ENCODE assay signal across 13 cellular contexts in the genomic region with DNA sequence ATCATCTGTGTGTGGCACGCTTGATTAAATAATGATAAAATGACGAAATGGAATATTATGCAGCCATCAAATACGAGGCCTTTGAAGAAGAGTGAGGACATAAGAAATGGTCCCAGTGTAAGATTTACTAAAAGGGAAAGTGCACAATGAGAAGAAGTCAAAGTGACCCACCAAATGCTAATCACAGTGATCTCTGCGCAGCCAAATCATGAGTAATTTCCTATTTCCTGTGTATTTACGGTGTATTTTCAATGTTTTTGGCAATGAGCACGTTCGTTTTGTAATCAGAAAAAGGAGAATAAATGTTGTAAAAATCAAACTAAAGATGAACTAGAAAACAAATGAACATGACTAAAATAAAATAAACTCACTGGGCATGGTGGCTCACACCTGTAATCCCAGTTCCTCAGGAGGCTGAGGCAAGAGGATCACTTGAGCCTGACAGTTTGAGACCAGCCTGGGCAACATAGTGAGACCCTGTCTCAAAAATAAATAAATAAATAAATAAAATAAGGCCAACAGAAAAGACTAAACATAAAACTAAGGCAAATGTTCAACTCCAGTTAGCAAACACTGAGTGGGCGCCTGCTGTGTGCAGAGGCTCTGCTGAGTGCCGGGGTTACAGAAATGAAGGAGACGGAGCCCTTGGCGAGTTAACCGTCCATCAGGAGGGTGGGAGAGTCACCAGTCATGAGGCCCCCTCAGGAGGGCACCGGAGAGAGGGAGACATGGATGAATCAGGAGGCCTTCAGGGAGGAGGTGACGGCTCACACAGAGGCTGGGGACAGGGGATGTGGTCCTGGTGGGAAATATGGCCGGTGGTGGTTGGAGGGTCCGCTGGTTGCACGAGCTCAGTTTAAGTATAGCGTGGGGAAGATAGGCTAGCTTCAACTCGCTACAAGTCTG. TPM values are rescaled to one million over a fixed set of nuclear protein-coding genes. Genes with fewer than 3 reads are reported as not detected.
DNase-seq lines count a peak whose midpoint lies in the region; ATAC-seq and TF ChIP-seq lines count a peak whose summit lies in the region.
"Had no signal": no experiment of that assay in that cellular context is flagged by ENCODE, and none has a peak within 500 bp of the region (broad histone marks: within the 10 kb centered on the region; RNA-seq: fewer than 3 reads in every experiment).

No MANE protein-coding gene starts in this region.

- intact Hi-C loops in Panc1 (cut with micrococcal nuclease; ENCODE audit: unreplicated experiment) = no loop called here
- intact Hi-C loops in esophagus squamous epithelium (cut with DNase I) = no loop called here
- intact Hi-C loops in body of pancreas (cut with DNase I) = no loop called here
- intact Hi-C loops in activated CD4-positive, alpha-beta T cell treated with anti-CD3 and anti-CD28 coated beads for 36 hours (cut with DNase I, micrococcal nuclease) = loop anchor here in 1 of 2 experiments (5.0 kb wide), 1 partner anchor 49 kb away; no protein-coding TSS in a partner anchor

- H3K27me3 ChIP-seq in Panc1 (ENCODE audit: control insufficient read depth, insufficient read depth, low read length) (no peaks in the 10 kb centered on the region), esophagus squamous epithelium (no peaks in the 10 kb centered on the region), body of pancreas (no peaks in the 10 kb centered on the region)
- H3K27me3 ChIP-seq: colonic mucosa had no signal

- no peaks in the 10 kb centered on the region; the same call in 1 of the 2 replicates for H3K9me3 ChIP-seq in Panc1 (ENCODE audit: control insufficient read depth, insufficient read depth, low read depth, low read length)
- H3K9me3 ChIP-seq in esophagus squamous epithelium = peaks cover 0 to 5% (median 0%) of the 10 kb centered on the region in 3 donors
- no peaks in the 10 kb centered on the region for H3K9me3 ChIP-seq in body of pancreas
- H3K9me3 ChIP-seq: colonic mucosa had no signal

- H3K36me3 ChIP-seq in Panc1 (ENCODE audit: control insufficient read depth, insufficient read depth, low read length) (no peaks in the 10 kb centered on the region), esophagus squamous epithelium (no peaks in the 10 kb centered on the region), body of pancreas (replicated peaks in 1 of 2; ENCODE audit: insufficient read depth in 1 of 2, low read depth in 2 of 2) (no peaks in the 10 kb centered on the region)
- H3K36me3 ChIP-seq: colonic mucosa had no signal

- 77 to 81% methylated on average over 19 of the region's 19 CpGs for WGBS in esophagus squamous epithelium, 2 donors
- 90 to 92% methylated on average over 19 of the region's 19 CpGs for WGBS in body of pancreas, 2 donors

- H3K4me1 Mint-ChIP-seq in nephron progenitor cell = peaks cover 70% of the 10 kb centered on the region
- peaks cover 28% of the 10 kb centered on the region for H3K4me1 Mint-ChIP-seq in activated CD4-positive, alpha-beta T cell treated with anti-CD3 and anti-CD28 coated beads for 36 hours

- DNase-seq in AG10803 (ENCODE audit: low read depth) = peak; percentile 45
- no peak for DNase-seq in Panc1 (ENCODE audit: low read depth, low spot score)
- DNase-seq in esophagus squamous epithelium (lab: John Stamatoyannopoulos, UW) = no peak
- no peak for DNase-seq in nephron progenitor cell
- DNase-seq in body of pancreas = no peak
- no peak for DNase-seq in activated naive CD4-positive, alpha-beta T cell treated with Interleukin-2 at 50 U/mL for 16 hours
- no peak for DNase-seq in activated CD4-positive, alpha-beta T cell treated with anti-CD3 and anti-CD28 coated beads for 36 hours
- DNase-seq: colonic mucosa; COR-L47; NCI-H1417 treated with DMSO at 0.1 percent for 48 hours; SHP77; stimulated activated CD4-positive, alpha-beta T cell treated with anti-CD3 and anti-CD28 coated beads, Interleukin-12 subunit alpha, Interleukin-12 subunit beta, amount 100 ng/mL, for 4 hours had no signal

- peaks cover 4% of the 10 kb centered on the region for H3K36me3 Mint-ChIP-seq in nephron progenitor cell (ENCODE audit: low read depth)
- H3K36me3 Mint-ChIP-seq in activated CD4-positive, alpha-beta T cell treated with anti-CD3 and anti-CD28 coated beads for 36 hours (ENCODE audit: low read depth) = no peaks in the 10 kb centered on the region

- peaks cover 4% of the 10 kb centered on the region for H3K27me3 Mint-ChIP-seq in nephron progenitor cell (ENCODE audit: low read depth, poor library complexity)
- H3K27me3 Mint-ChIP-seq in activated CD4-positive, alpha-beta T cell treated with anti-CD3 and anti-CD28 coated beads for 36 hours = no peaks in the 10 kb centered on the region

- TF ChIP-seq POLR2A in esophagus squamous epithelium (IDR thresholded peaks at IDR 0.05) = no peak
- TF ChIP-seq POLR2A in body of pancreas (IDR thresholded peaks at IDR 0.05) = no peak

- no TSS peak for BruUV-seq in Panc1 (replicated peaks; lab: Mats Ljungman, UMichigan)

- CTCF ChIA-PET in Panc1 (lab: Charles Lee) = no interaction called here
- CTCF ChIA-PET in activated CD4-positive, alpha-beta T cell treated with anti-CD3 and anti-CD28 coated beads for 36 hours (lab: Charles Lee) = no interaction called here

- H3K27ac ChIP-seq in Panc1 (ENCODE audit: low read length) (peak overlapping the region; percentile 97), esophagus squamous epithelium (peak overlapping the region; percentile 22 to 81 (median 70)), body of pancreas (peak overlapping the region in 2 of 4 donors; percentile 79 to 81)
- H3K27ac ChIP-seq: colonic mucosa had no signal

- no peak overlapping the region for H3K4me3 Mint-ChIP-seq in nephron progenitor cell
- H3K4me3 Mint-ChIP-seq in activated CD4-positive, alpha-beta T cell treated with anti-CD3 and anti-CD28 coated beads for 36 hours = no peak overlapping the region

- H3K27ac Mint-ChIP-seq in nephron progenitor cell = peak overlapping the region; percentile 83
- H3K27ac Mint-ChIP-seq in activated CD4-positive, alpha-beta T cell treated with anti-CD3 and anti-CD28 coated beads for 36 hours = no peak overlapping the region

- TF ChIP-seq CTCF in AG10803 (conservative IDR thresholded peaks at IDR 0.05; ENCODE audit: low read length) = no peak
- no peak for TF ChIP-seq CTCF in Panc1 (IDR thresholded peaks at IDR 0.05)
- TF ChIP-seq CTCF in esophagus squamous epithelium (IDR thresholded peaks at IDR 0.05) = no peak
- no peak for TF ChIP-seq CTCF in nephron progenitor cell (IDR thresholded peaks at IDR 0.05)
- TF ChIP-seq CTCF in body of pancreas (IDR thresholded peaks at IDR 0.05) = no peak

- peaks cover 41% of the 10 kb centered on the region for H3K4me1 ChIP-seq in Panc1 (ENCODE audit: control insufficient read depth, insufficient read depth, low read length)
- H3K4me1 ChIP-seq in esophagus squamous epithelium = peaks cover 20 to 61% (median 36%) of the 10 kb centered on the region in 3 donors
- H3K4me1 ChIP-seq in body of pancreas = peaks cover 39% of the 10 kb centered on the region
- H3K4me1 ChIP-seq: colonic mucosa had no signal

- in situ Hi-C loops in Panc1 (cut with HindIII; ENCODE audit: low pct_unique_long_range_greater_than_20kb, low sequenced_read_pairs) = no loop called here

- H3K9me3 Mint-ChIP-seq in nephron progenitor cell = peaks cover 10% of the 10 kb centered on the region
- H3K9me3 Mint-ChIP-seq in activated CD4-positive, alpha-beta T cell treated with anti-CD3 and anti-CD28 coated beads for 36 hours (ENCODE audit: low read depth) = no peaks in the 10 kb centered on the region

- POLR2A ChIA-PET in Panc1 (lab: Charles Lee) = no interaction called here
- POLR2A ChIA-PET in activated CD4-positive, alpha-beta T cell treated with anti-CD3 and anti-CD28 coated beads for 36 hours (lab: Charles Lee) = interaction anchor here (0.6 kb wide), 1 partner anchor 16 kb away, joined by 3 read pairs; no protein-coding TSS in a partner anchor

- no peak for ATAC-seq in Panc1
- ATAC-seq in body of pancreas = no peak
- ATAC-seq in HG03025 (IDR thresholded peaks at IDR 0.05; ENCODE audit: low FRiP score, unreplicated experiment) = no peak
- no peak for ATAC-seq in activated CD4-positive, alpha-beta T cell treated with anti-CD3 and anti-CD28 coated beads for 36 hours

- no peak overlapping the region for H3K4me3 ChIP-seq in AG10803 (ENCODE audit: low read length)
- H3K4me3 ChIP-seq in Panc1 (ENCODE audit: low read depth in 2 of 2, low read length in 2 of 2) = no peak overlapping the region
- no peak overlapping the region for H3K4me3 ChIP-seq in esophagus squamous epithelium
- no peak overlapping the region for H3K4me3 ChIP-seq in body of pancreas
- H3K4me3 ChIP-seq: colonic mucosa had no signal

RNA-seq across cellular contexts. Expression of a gene that starts 26.0 kb away (rescaled TPM):
- total RNA-seq in Panc1 (2021; ENCODE audit: unreplicated experiment) = 14.5 TPM
- 11.6 TPM for polyA plus RNA-seq in Panc1 (2012; ENCODE audit: insufficient read length)
- total RNA-seq in esophagus squamous epithelium = 10 to 100 TPM in 3 of 4 donors, 1 to 10 TPM in 1; 4.7 to 56.1 (median 19.5) TPM
- 10 to 100 TPM; 38.1 to 41.2 TPM for total RNA-seq in body of pancreas
- total RNA-seq in activated CD4-positive, alpha-beta T cell treated with anti-CD3 and anti-CD28 coated beads for 36 hours = 10 to 100 TPM; 19.9 to 20.3 TPM
